ENCODE assay signal across 8 cellular contexts in the genomic region with DNA sequence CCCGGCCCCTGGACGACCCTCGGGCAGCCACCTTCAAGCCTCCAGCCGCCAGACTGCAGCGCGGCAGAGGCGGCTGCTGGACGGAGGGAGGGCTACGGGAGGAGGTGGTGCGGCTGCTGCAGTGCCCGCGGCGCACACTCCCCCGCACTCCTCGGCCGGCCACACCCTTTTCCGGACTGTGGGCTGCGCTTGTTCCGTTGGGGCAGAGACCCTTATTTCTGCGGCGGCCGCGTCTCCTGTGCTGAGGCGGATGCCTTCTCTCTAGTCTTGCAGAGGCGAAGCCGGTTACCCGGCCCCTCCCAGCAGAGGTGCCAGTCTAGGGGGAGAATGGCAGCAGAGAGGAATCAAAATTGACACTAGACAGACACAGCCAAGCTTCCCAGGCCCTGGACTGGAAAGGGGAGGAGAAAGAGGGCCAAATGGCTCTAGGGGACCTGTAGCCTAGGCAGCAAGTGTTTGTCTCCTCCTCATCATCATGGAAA. TPM values are rescaled to one million over a fixed set of nuclear protein-coding genes. Genes with fewer than 3 reads are reported as not detected.
DNase-seq lines count a peak whose midpoint lies in the region; ATAC-seq and TF ChIP-seq lines count a peak whose summit lies in the region.

No MANE protein-coding gene starts in this region.

- H3K27ac ChIP-seq in PC-9 (no peak overlapping the region), fibroblast of lung (ENCODE audit: insufficient read depth, low read length) (peak overlapping the region; percentile 80), thyroid gland (peak overlapping the region; percentile 71 to 85 (median 80))

- BruUV-seq in PC-9 (replicated peaks; lab: Mats Ljungman, UMichigan) = no TSS peak

- POLR2A ChIA-PET in HEK293T (lab: Yijun Ruan, JAX) (interaction anchor here (1.4 to 3.5 kb wide), 6 partner anchors 8 to 320 kb away, joined by 4 to 56 read pairs (median 22); a partner anchor contains a TSS), PC-9 (lab: Charles Lee; ENCODE audit: unreplicated experiment) (interaction anchor here (0.5 to 0.7 kb wide), 2 partner anchors 93 to 118 kb away, joined by 3 read pairs; a partner anchor contains a TSS)

- TF ChIP-seq POLR2A in thyroid gland (IDR thresholded peaks at IDR 0.05) = peak in 1 of 2 donors; percentile 52

- H3K4me1 ChIP-seq in PC-9 (replicated peaks; ENCODE audit: insufficient read depth) (peaks cover 31% of the 10 kb centered on the region), fibroblast of lung (ENCODE audit: control insufficient read depth, extremely low read depth, insufficient read depth, low read length) (peaks cover 11% of the 10 kb centered on the region), thyroid gland (peaks cover 37 to 44% of the 10 kb centered on the region in 2 donors)

- H3K9me2 ChIP-seq in PC-9 (ENCODE audit: insufficient read depth) = no peaks in the 10 kb centered on the region

- peak; percentile 75 for DNase-seq in EL
- peak; percentile 57 for DNase-seq in HEK293T (ENCODE audit: extremely low spot score)
- peak; percentile 31 to 51 for DNase-seq in PC-9
- DNase-seq in activated T-cell treated with anti-CD3 and anti-CD28 coated beads, Interleukin-2, amount 50 U/mL, for 72 hours = peak; percentile 80
- peak; percentile 30 to 51 for DNase-seq in fibroblast of lung (ENCODE audit: low read depth in 2 of 2)
- DNase-seq in neural crest cell (ENCODE audit: low read depth, low spot score) = peak; percentile 56
- DNase-seq in thyroid gland = peak; percentile 60 to 67
- no peak for DNase-seq in middle frontal gyrus (ENCODE audit: extremely low spot score, low spot score)

- no peaks in the 10 kb centered on the region for H3K9me3 Mint-ChIP-seq in activated T-cell treated with anti-CD3 and anti-CD28 coated beads, Interleukin-2, amount 50 U/mL, for 72 hours
- no peaks in the 10 kb centered on the region for H3K9me3 Mint-ChIP-seq in neural crest cell

- H2AFZ ChIP-seq in PC-9 = peak overlapping the region; percentile 88
- no peak overlapping the region for H2AFZ ChIP-seq in fibroblast of lung (ENCODE audit: low read length)

- H3K4me2 ChIP-seq in PC-9 = peak overlapping the region; percentile 100
- peak overlapping the region; percentile 92 for H3K4me2 ChIP-seq in fibroblast of lung (ENCODE audit: extremely low read depth, insufficient read depth, low read length)

- H3K4me3 ChIP-seq in PC-9 (peak overlapping the region; percentile 77), fibroblast of lung (replicated peaks in 1 of 4; ENCODE audit: control extremely low read depth in 1 of 4, insufficient read depth in 1 of 4, low read depth in 3 of 4, low read length in 4 of 4) (peak overlapping the region; percentile 77 to 97 (median 86)), thyroid gland (replicated peaks in 1 of 3) (peak overlapping the region; percentile 45 to 73 (median 60))

- H3K27me3 ChIP-seq in PC-9 (ENCODE audit: insufficient read depth, low read depth) (no peaks in the 10 kb centered on the region), fibroblast of lung (ENCODE audit: control insufficient read depth, insufficient read depth, low read length) (no peaks in the 10 kb centered on the region), thyroid gland (no peaks in the 10 kb centered on the region)

- H4K20me1 ChIP-seq in PC-9 (ENCODE audit: insufficient read depth) (no peaks in the 10 kb centered on the region), fibroblast of lung (ENCODE audit: control insufficient read depth, extremely low read depth, insufficient read depth, low read length) (no peaks in the 10 kb centered on the region)

- no peaks in the 10 kb centered on the region for H3K27me3 Mint-ChIP-seq in activated T-cell treated with anti-CD3 and anti-CD28 coated beads, Interleukin-2, amount 50 U/mL, for 72 hours (ENCODE audit: low read depth)
- H3K27me3 Mint-ChIP-seq in neural crest cell (ENCODE audit: low read depth) = no peaks in the 10 kb centered on the region

- H3K27ac Mint-ChIP-seq in activated T-cell treated with anti-CD3 and anti-CD28 coated beads, Interleukin-2, amount 50 U/mL, for 72 hours = peak overlapping the region; percentile 94
- H3K27ac Mint-ChIP-seq in neural crest cell (ENCODE audit: unreplicated experiment) = peak overlapping the region; percentile 99

- H3K36me3 Mint-ChIP-seq in activated T-cell treated with anti-CD3 and anti-CD28 coated beads, Interleukin-2, amount 50 U/mL, for 72 hours (ENCODE audit: insufficient read depth in 2 of 2) = peaks cover 25 to 29% of the 10 kb centered on the region in 2 donors
- peaks cover 18% of the 10 kb centered on the region for H3K36me3 Mint-ChIP-seq in neural crest cell (ENCODE audit: low read depth)

- intact Hi-C loops in PC-9 (cut with micrococcal nuclease; ENCODE audit: unreplicated experiment) = loop anchor here (2.0 kb wide), 1 partner anchor 508 kb away; no protein-coding TSS in a partner anchor
- intact Hi-C loops in thyroid gland (cut with DNase I) = loop anchor here (10.0 kb wide), 2 partner anchors 96 to 336 kb away; a partner anchor contains a TSS

- H3K4me1 Mint-ChIP-seq in activated T-cell treated with anti-CD3 and anti-CD28 coated beads, Interleukin-2, amount 50 U/mL, for 72 hours (ENCODE audit: low read depth) = peaks cover 68% of the 10 kb centered on the region
- H3K4me1 Mint-ChIP-seq in neural crest cell = peaks cover 38% of the 10 kb centered on the region

- H3K9me3 ChIP-seq in PC-9 (ENCODE audit: insufficient read depth, low read depth) (no peaks in the 10 kb centered on the region), fibroblast of lung (ENCODE audit: control insufficient read depth, insufficient read depth, low read depth, low read length) (no peaks in the 10 kb centered on the region), thyroid gland (no peaks in the 10 kb centered on the region)

- H3K4me3 Mint-ChIP-seq in activated T-cell treated with anti-CD3 and anti-CD28 coated beads, Interleukin-2, amount 50 U/mL, for 72 hours = peak overlapping the region; percentile 97 to 98
- H3K4me3 Mint-ChIP-seq in neural crest cell = peak overlapping the region; percentile 92

- ATAC-seq in activated T-cell treated with anti-CD3 and anti-CD28 coated beads, Interleukin-2, amount 50 U/mL, for 72 hours (replicated peaks in 1 of 2) = peak; percentile 28 to 43

- WGBS in thyroid gland, 2 donors = 1 to 2% methylated on average over 15 to 18 of the region's 27 CpGs

- H3K36me3 ChIP-seq in PC-9 (ENCODE audit: low read depth) (peaks cover 8% of the 10 kb centered on the region; the same call in 1 of the 2 replicates), fibroblast of lung (ENCODE audit: control insufficient read depth, insufficient read depth, low read length) (peaks cover 25% of the 10 kb centered on the region), thyroid gland (peaks cover 20 to 32% of the 10 kb centered on the region in 2 donors)

- H3F3A ChIP-seq in PC-9 (ENCODE audit: insufficient read depth, low read depth) = peaks cover 22% of the 10 kb centered on the region

- no peak for TF ChIP-seq CTCF in PC-9 (conservative IDR thresholded peaks at IDR 0.05)
- TF ChIP-seq CTCF in fibroblast of lung (conservative IDR thresholded peaks at IDR 0.05 in 1 of 2, IDR thresholded peaks at IDR 0.05 in 1 of 2; ENCODE audit: low read depth in 1 of 2, low read length in 2 of 2) = no peak
- no peak for TF ChIP-seq CTCF in neural crest cell (conservative IDR thresholded peaks at IDR 0.05)
- no peak for TF ChIP-seq CTCF in thyroid gland (IDR thresholded peaks at IDR 0.05)

- H3K9ac ChIP-seq in fibroblast of lung (ENCODE audit: insufficient read depth, low read length) = peak overlapping the region; percentile 54

- CTCF ChIA-PET in HEK293T (lab: Yijun Ruan, JAX) = interaction anchor here (2.4 kb wide), 1 partner anchor 60 kb away, joined by 11 read pairs; a partner anchor contains a TSS
- CTCF ChIA-PET in PC-9 (lab: Charles Lee) = no interaction called here

- H3K79me2 ChIP-seq in PC-9 (ENCODE audit: low read depth) (peaks cover 6% of the 10 kb centered on the region; the same call in 1 of the 2 replicates), fibroblast of lung (ENCODE audit: control insufficient read depth, insufficient read depth, low read length) (peaks cover 25% of the 10 kb centered on the region)

RNA-seq across cellular contexts. Expression of a gene that starts 1.2 kb away (rescaled TPM):
- total RNA-seq in PC-9 (2021) (46.1 and 52.2 TPM in 2 replicates), fibroblast of lung (261 and 446 TPM in 2 replicates), neural crest cell (118 and 121 TPM in 2 replicates), thyroid gland (10 to 100 TPM; 60.6 to 84.7 (median 68.7) TPM)
- 10 to 100 TPM; 74.6 to 84.6 TPM for total RNA-seq in activated T-cell treated with anti-CD3 and anti-CD28 coated beads, Interleukin-2, amount 50 U/mL, for 72 hours
- 182 and 260 TPM in 2 replicates for polyA plus RNA-seq in fibroblast of lung
- polyA plus RNA-seq in fibroblast of lung (2012) = 135 and 167 TPM in 2 replicates
- 837 and 884 TPM in 2 replicates for polyA minus RNA-seq in fibroblast of lung (ENCODE audit: low replicate concordance)

RNA-seq across cellular contexts. Expression of a gene that starts 11.2 kb away (rescaled TPM):
- 4.4 and 6.5 TPM in 2 replicates for total RNA-seq in PC-9 (2021)
- 10 to 100 TPM in 1 of 2 donors, 1 to 10 TPM in 1; 7.4 to 11.8 TPM for total RNA-seq in activated T-cell treated with anti-CD3 and anti-CD28 coated beads, Interleukin-2, amount 50 U/mL, for 72 hours
- total RNA-seq in fibroblast of lung = 5.6 and 7.2 TPM in 2 replicates
- polyA plus RNA-seq in fibroblast of lung = 1.8 and 1.9 TPM in 2 replicates
- 1.9 and 3.5 TPM in 2 replicates for polyA plus RNA-seq in fibroblast of lung (2012)
- 2.9 and 4.0 TPM in 2 replicates for polyA minus RNA-seq in fibroblast of lung (ENCODE audit: low replicate concordance)
- total RNA-seq in neural crest cell = 19.1 and 19.3 TPM in 2 replicates
- 1 to 10 TPM; 4.7 to 7.7 (median 5.6) TPM for total RNA-seq in thyroid gland

RNA-seq across cellular contexts. Expression of a gene that starts 12.8 kb away (rescaled TPM):
- total RNA-seq in PC-9 (2021) (3,423 and 4,460 TPM in 2 replicates), fibroblast of lung (2,664 and 4,175 TPM in 2 replicates), neural crest cell (4,478 and 4,582 TPM in 2 replicates), thyroid gland (1,000 to 10,000 TPM; 1,344 to 2,817 (median 2,330) TPM)
- total RNA-seq in activated T-cell treated with anti-CD3 and anti-CD28 coated beads, Interleukin-2, amount 50 U/mL, for 72 hours = 1,000 to 10,000 TPM; 5,172 to 5,269 TPM
- polyA plus RNA-seq in fibroblast of lung = 6,961 and 9,604 TPM in 2 replicates
- polyA plus RNA-seq in fibroblast of lung (2012) = 7,932 and 8,024 TPM in 2 replicates
- 1,416 and 1,475 TPM in 2 replicates for polyA minus RNA-seq in fibroblast of lung (ENCODE audit: low replicate concordance)

RNA-seq across cellular contexts. Expression of a gene that starts 23.1 kb away (rescaled TPM):
- total RNA-seq in PC-9 (2021) (120 and 121 TPM in 2 replicates), fibroblast of lung (71.7 and 98.6 TPM in 2 replicates), neural crest cell (178 and 189 TPM in 2 replicates), thyroid gland (100 to 1,000 TPM in 1 of 4 donors, 10 to 100 TPM in 3; 33.4 to 115 (median 48.1) TPM)
- total RNA-seq in activated T-cell treated with anti-CD3 and anti-CD28 coated beads, Interleukin-2, amount 50 U/mL, for 72 hours = 100 to 1,000 TPM in 1 of 2 donors, 10 to 100 TPM in 1; 96.3 to 111 TPM
- 87.7 and 99.1 TPM in 2 replicates for polyA plus RNA-seq in fibroblast of lung
- 163 and 171 TPM in 2 replicates for polyA plus RNA-seq in fibroblast of lung (2012)
- 40.3 and 69.5 TPM in 2 replicates for polyA minus RNA-seq in fibroblast of lung (ENCODE audit: low replicate concordance)

RNA-seq across cellular contexts. Expression of a gene that starts 24.9 kb away (rescaled TPM):
- total RNA-seq in PC-9 (2021) (120 and 159 TPM in 2 replicates), fibroblast of lung (92.2 and 93.5 TPM in 2 replicates), neural crest cell (201 and 213 TPM in 2 replicates), thyroid gland (100 to 1,000 TPM in 3 of 4 donors, 10 to 100 TPM in 1; 94.0 to 142 (median 122) TPM)
- total RNA-seq in activated T-cell treated with anti-CD3 and anti-CD28 coated beads, Interleukin-2, amount 50 U/mL, for 72 hours = 100 to 1,000 TPM; 226 to 265 TPM
- polyA plus RNA-seq in fibroblast of lung = 202 and 342 TPM in 2 replicates
- polyA plus RNA-seq in fibroblast of lung (2012) = 94.2 and 182 TPM in 2 replicates
- 12.2 and 20.4 TPM in 2 replicates for polyA minus RNA-seq in fibroblast of lung (ENCODE audit: low replicate concordance)
